In genomic region chr2:202104286-202104870, GRCh38 we compare ENCODE assay signal across 9 cellular contexts. TPM values are rescaled to one million over a fixed set of nuclear protein-coding genes. Genes with fewer than 3 reads are reported as not detected.
DNase-seq lines count a peak whose midpoint lies in the region; ATAC-seq and TF ChIP-seq lines count a peak whose summit lies in the region.
"Had no signal": no experiment of that assay in that cellular context is flagged by ENCODE, and none has a peak within 500 bp of the region (broad histone marks: within the 10 kb centered on the region; RNA-seq: fewer than 3 reads in every experiment).

No MANE protein-coding gene starts in this region.

- ATAC-seq in HG03025 (IDR thresholded peaks at IDR 0.05; ENCODE audit: low FRiP score, unreplicated experiment) (no peak), HG02981 (IDR thresholded peaks at IDR 0.05; ENCODE audit: unreplicated experiment) (no peak), GM18505 (IDR thresholded peaks at IDR 0.05; ENCODE audit: unreplicated experiment) (no peak)

- TF ChIP-seq CTCF in epithelial cell of esophagus (IDR thresholded peaks at IDR 0.05; ENCODE audit: insufficient read depth, low read depth, low read length, missing control alignments) (peak; percentile 60), spleen (IDR thresholded peaks at IDR 0.05 in 8 of 11, conservative IDR thresholded peaks at IDR 0.05 in 3 of 11) (peak in 7 of 11 experiments; percentile 11 to 45 (median 40))

- TF ChIP-seq POLR2A in spleen (IDR thresholded peaks at IDR 0.05) (no peak), GM18505 (IDR thresholded peaks at IDR 0.05; ENCODE audit: borderline replicate concordance, extremely low read depth, insufficient read depth, insufficient read length) (no peak)

- WGBS in spleen, 5 donors, result 46 to 57% (median 51%) methylated on average over 2 of the region's 2 CpGs

- DNase-seq in Daoy (ENCODE audit: low read depth) (peak; percentile 69), HS-27A (ENCODE audit: low read depth) (peak; percentile 19), SK-N-DZ (ENCODE audit: low spot score) (peak; percentile 29), epithelial cell of esophagus (ENCODE audit: low read depth) (peak; percentile 66), spleen (no peak)

- H3K27me3 ChIP-seq in spleen (replicated peaks in 1 of 7), result no peaks in the 10 kb centered on the region
- H3K27me3 ChIP-seq: pancreas had no signal

- H3K4me3 ChIP-seq in epithelial cell of esophagus (ENCODE audit: low read length) (no peak overlapping the region), spleen (no peak overlapping the region)
- H3K4me3 ChIP-seq: pancreas had no signal

- no peaks in the 10 kb centered on the region for H3K36me3 ChIP-seq in spleen
- H3K36me3 ChIP-seq: pancreas had no signal

- H3K27ac ChIP-seq in spleen, result no peak overlapping the region
- H3K27ac ChIP-seq: pancreas had no signal

- intact Hi-C loops in spleen (cut with DNase I; ENCODE audit: low total_unique reads), result no loop called here

- H3K4me1 ChIP-seq in spleen, result no peaks in the 10 kb centered on the region
- H3K4me1 ChIP-seq: pancreas had no signal

- no peaks in the 10 kb centered on the region for H3K9me3 ChIP-seq in spleen
- H3K9me3 ChIP-seq: pancreas had no signal

RNA-seq across cellular contexts. Expression of gene KIAA2012, which starts 31.3 kb away (rescaled TPM):
- not detected in 2 replicates for total RNA-seq in Daoy (2014; rRNA removed; shearing (Covaris generic))
- polyA plus RNA-seq in SK-N-DZ (2014; cell fraction: cytosol; rRNA removed), result not detected in 2 replicates
- polyA plus RNA-seq in SK-N-DZ (2014; cell fraction: nucleus; rRNA removed), result not detected in 2 replicates
- total RNA-seq in spleen, result not detected
- polyA plus RNA-seq in spleen, result not detected
- total RNA-seq: pancreas had no signal
